1 cellular context compared by ENCODE assay signal in the genomic region with DNA sequence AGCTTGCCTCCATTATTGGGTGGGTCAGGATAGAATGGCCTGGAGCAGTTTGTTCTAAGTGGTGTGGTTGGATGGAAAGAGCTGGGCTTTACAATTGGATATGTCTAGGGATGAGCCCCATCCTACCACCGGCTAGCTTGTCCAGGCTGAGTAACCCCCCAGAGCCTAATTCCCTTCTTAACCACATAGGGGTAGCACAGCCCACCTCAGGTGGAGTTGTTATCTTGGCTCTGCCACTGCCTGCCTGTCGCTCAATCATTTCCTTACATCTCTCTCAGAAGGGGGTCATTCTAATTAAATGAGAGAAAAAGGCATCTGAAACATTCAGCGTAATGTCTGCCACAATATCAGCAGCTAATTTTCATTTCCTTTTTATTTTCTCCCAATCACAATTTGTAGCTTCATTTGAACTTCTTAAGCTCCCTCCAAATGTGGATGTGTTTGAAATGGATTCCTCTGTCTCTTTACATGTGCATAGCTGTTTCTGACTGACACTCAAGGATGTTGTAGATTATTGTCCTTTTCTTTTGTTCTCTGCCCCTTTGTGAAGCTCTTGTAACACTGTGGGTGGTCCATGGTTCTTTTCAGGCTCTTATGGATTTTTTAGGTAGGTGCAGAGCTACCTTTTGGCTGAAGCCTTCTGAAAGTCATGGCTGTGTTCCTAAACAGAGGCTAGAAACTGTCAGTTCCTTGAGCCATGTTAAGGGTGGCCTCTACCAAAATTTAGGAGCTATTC.
TF ChIP-seq lines count a peak whose summit lies in the region.

No MANE protein-coding gene starts in this region.

TF ChIP-seq in WTC11, 78 proteins besides CTCF, POLR2A, EP300 and RAD21 (continued from another document):
- no peak for TF ChIP-seq USF1 (CRISPR knock-in tag; IDR thresholded peaks at IDR 0.05)
- no peak for TF ChIP-seq TEAD4 (CRISPR knock-in tag; IDR thresholded peaks at IDR 0.05)
- no peak for TF ChIP-seq USF2 (CRISPR knock-in tag; IDR thresholded peaks at IDR 0.05)
- TF ChIP-seq, protein P1, sequence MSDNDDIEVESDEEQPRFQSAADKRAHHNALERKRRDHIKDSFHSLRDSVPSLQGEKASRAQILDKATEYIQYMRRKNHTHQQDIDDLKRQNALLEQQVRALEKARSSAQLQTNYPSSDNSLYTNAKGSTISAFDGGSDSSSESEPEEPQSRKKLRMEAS (CRISPR knock-in tag; IDR thresholded peaks at IDR 0.05), result no peak
- TF ChIP-seq ZNF396 (CRISPR knock-in tag; IDR thresholded peaks at IDR 0.05; ENCODE audit: borderline replicate concordance), result no peak
- no peak for TF ChIP-seq ZNF219 (CRISPR knock-in tag; IDR thresholded peaks at IDR 0.05; ENCODE audit: borderline replicate concordance)
- no peak for TF ChIP-seq GRHL2 (CRISPR knock-in tag; IDR thresholded peaks at IDR 0.05; ENCODE audit: insufficient replicate concordance, severe bottlenecking)
- TF ChIP-seq, protein P2, sequence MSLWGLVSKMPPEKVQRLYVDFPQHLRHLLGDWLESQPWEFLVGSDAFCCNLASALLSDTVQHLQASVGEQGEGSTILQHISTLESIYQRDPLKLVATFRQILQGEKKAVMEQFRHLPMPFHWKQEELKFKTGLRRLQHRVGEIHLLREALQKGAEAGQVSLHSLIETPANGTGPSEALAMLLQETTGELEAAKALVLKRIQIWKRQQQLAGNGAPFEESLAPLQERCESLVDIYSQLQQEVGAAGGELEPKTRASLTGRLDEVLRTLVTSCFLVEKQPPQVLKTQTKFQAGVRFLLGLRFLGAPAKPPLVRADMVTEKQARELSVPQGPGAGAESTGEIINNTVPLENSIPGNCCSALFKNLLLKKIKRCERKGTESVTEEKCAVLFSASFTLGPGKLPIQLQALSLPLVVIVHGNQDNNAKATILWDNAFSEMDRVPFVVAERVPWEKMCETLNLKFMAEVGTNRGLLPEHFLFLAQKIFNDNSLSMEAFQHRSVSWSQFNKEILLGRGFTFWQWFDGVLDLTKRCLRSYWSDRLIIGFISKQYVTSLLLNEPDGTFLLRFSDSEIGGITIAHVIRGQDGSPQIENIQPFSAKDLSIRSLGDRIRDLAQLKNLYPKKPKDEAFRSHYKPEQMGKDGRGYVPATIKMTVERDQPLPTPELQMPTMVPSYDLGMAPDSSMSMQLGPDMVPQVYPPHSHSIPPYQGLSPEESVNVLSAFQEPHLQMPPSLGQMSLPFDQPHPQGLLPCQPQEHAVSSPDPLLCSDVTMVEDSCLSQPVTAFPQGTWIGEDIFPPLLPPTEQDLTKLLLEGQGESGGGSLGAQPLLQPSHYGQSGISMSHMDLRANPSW (CRISPR knock-in tag; conservative IDR thresholded peaks at IDR 0.05; ENCODE audit: low read depth), result no peak
- no peak for TF ChIP-seq JAZF1 (CRISPR knock-in tag; IDR thresholded peaks at IDR 0.05)
- no peak for TF ChIP-seq TP53 (CRISPR knock-in tag; IDR thresholded peaks at IDR 0.05)
- no peak for TF ChIP-seq MXD4 (CRISPR knock-in tag; IDR thresholded peaks at IDR 0.05; ENCODE audit: borderline replicate concordance)
- TF ChIP-seq OVOL2 (CRISPR knock-in tag; IDR thresholded peaks at IDR 0.05; ENCODE audit: borderline replicate concordance), result no peak
- TF ChIP-seq AR (CRISPR knock-in tag; IDR thresholded peaks at IDR 0.05), result no peak
- no peak for TF ChIP-seq ZNF138 (CRISPR knock-in tag; conservative IDR thresholded peaks at IDR 0.05)
